ENCODE assay signal across 18 cellular contexts in the genomic region with DNA sequence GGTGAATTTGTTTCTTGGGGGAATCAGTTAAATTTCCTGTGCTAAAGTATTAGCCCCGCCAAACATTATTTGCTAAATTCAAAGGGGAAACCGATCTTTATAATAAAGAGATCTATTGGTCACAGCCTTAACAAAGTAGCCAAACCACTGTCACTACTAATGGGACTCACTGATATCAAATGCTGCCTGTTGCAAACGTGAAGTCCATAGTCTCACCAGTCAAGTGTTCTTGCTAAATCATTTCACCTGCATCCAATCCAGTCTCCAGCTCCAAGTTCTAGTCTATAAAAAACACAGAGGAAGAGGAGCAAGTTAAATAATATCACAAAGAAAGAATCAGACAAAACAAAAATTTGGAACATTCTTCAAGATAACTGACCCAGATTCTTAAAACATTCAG. TPM values are rescaled to one million over a fixed set of nuclear protein-coding genes. Genes with fewer than 3 reads are reported as not detected.
DNase-seq lines count a peak whose midpoint lies in the region; ATAC-seq and TF ChIP-seq lines count a peak whose summit lies in the region.
"Had no signal": no experiment of that assay in that cellular context is flagged by ENCODE, and none has a peak within 500 bp of the region (broad histone marks: within the 10 kb centered on the region; RNA-seq: fewer than 3 reads in every experiment).

No MANE protein-coding gene starts in this region.

- POLR2A ChIA-PET in OCI-LY7 (lab: Charles Lee): interaction anchor here (2.4 kb wide), 1 partner anchor 16 kb away, joined by 9 read pairs; no protein-coding TSS in a partner anchor

- no peaks in the 10 kb centered on the region for H3K36me3 ChIP-seq in gastrocnemius medialis
- no peaks in the 10 kb centered on the region for H3K36me3 ChIP-seq in OCI-LY7 (ENCODE audit: insufficient read depth, low read length)
- H3K36me3 ChIP-seq: BLaER1 treated with 17β-estradiol and CSF1 and Interleukin-3, amounts not matched to agents 10 nM and 100 nM had no signal

- H3K4me1 ChIP-seq in gastrocnemius medialis (peaks cover 48% of the 10 kb centered on the region in 2 donors), OCI-LY7 (ENCODE audit: insufficient read depth, low read length, poor library complexity, severe bottlenecking) (no peaks in the 10 kb centered on the region)
- H3K4me1 ChIP-seq: Caco-2 had no signal

- in situ Hi-C loops in gastrocnemius medialis (cut with MboI; ENCODE audit: low sequenced_read_pairs in 4 of 4): no loop called here

- peak overlapping the region in 1 of 3 experiments; percentile 15 for H3K4me3 Mint-ChIP-seq in nephron
- H3K4me3 Mint-ChIP-seq: B cell; CD4-positive, alpha-beta T cell; CD8-positive, alpha-beta T cell had no signal

- no peak overlapping the region for H2AFZ ChIP-seq in OCI-LY7 (ENCODE audit: low read length)

- H3K4me3 ChIP-seq in gastrocnemius medialis (peak overlapping the region in 1 of 4 donors; percentile 8), OCI-LY7 (ENCODE audit: low read depth, low read length, poor library complexity, severe bottlenecking) (no peak overlapping the region)
- H3K4me3 ChIP-seq: A549; BLaER1 treated with 17β-estradiol and CSF1 and Interleukin-3, amounts not matched to agents 10 nM and 100 nM had no signal

- H3K27me3 ChIP-seq in gastrocnemius medialis: no peaks in the 10 kb centered on the region
- H3K27me3 ChIP-seq: BLaER1 treated with 17β-estradiol and CSF1 and Interleukin-3, amounts not matched to agents 10 nM and 100 nM had no signal

- no peak overlapping the region for H3K4me2 ChIP-seq in OCI-LY7 (ENCODE audit: low read length)
- H3K4me2 ChIP-seq: A549; BLaER1 treated with 17β-estradiol and CSF1 and Interleukin-3, amounts not matched to agents 10 nM and 100 nM had no signal

- H3K27ac ChIP-seq in gastrocnemius medialis (peak overlapping the region; percentile 79 to 89 (median 85)), OCI-LY7 (ENCODE audit: low read depth, low read length, poor library complexity, severe bottlenecking) (no peak overlapping the region)
- H3K27ac ChIP-seq: 22Rv1; A549; BLaER1 treated with 17β-estradiol and CSF1 and Interleukin-3, amounts not matched to agents 10 nM and 100 nM; C4-2B had no signal

- ATAC-seq in left ventricle myocardium superior (peak; percentile 22), left cardiac atrium (no peak), gastrocnemius medialis (peak; percentile 75 to 89)
- ATAC-seq: A549; CD8-positive, alpha-beta T cell had no signal

- no peaks in the 10 kb centered on the region for H3K9me3 Mint-ChIP-seq in nephron
- H3K9me3 Mint-ChIP-seq: CD4-positive, alpha-beta T cell; CD8-positive, alpha-beta T cell had no signal

- CTCF ChIA-PET in OCI-LY7 (lab: Charles Lee; ENCODE audit: unreplicated experiment): no interaction called here

- H3K27ac Mint-ChIP-seq in nephron: peak overlapping the region in 2 of 3 experiments; percentile 66 to 77
- H3K27ac Mint-ChIP-seq: B cell; CD4-positive, alpha-beta T cell; CD8-positive, alpha-beta T cell had no signal

- H3K9me2 ChIP-seq in OCI-LY7 (ENCODE audit: insufficient read depth, low read length): no peaks in the 10 kb centered on the region

- no peak for DNase-seq in left ventricle myocardium superior
- DNase-seq in left cardiac atrium: no peak
- DNase-seq in gastrocnemius medialis: peak; percentile 30 to 39
- DNase-seq in effector CD8-positive, alpha-beta T cell (lab: John Stamatoyannopoulos, UW): no peak
- DNase-seq in OCI-LY7 (ENCODE audit: low spot score): no peak
- DNase-seq: AML-193; Caco-2; Calu3; CD4-positive, alpha-beta T cell; CD8-positive, alpha-beta T cell; DMS79 treated with DMSO at 0.1 percent for 48 hours; GF-D8 had no signal

- no peak for TF ChIP-seq CTCF in nephron (IDR thresholded peaks at IDR 0.05; ENCODE audit: unreplicated experiment in 3 of 3)
- no peak for TF ChIP-seq CTCF in gastrocnemius medialis (IDR thresholded peaks at IDR 0.05 in 4 of 5, conservative IDR thresholded peaks at IDR 0.05 in 1 of 5)
- no peak for TF ChIP-seq CTCF in OCI-LY7 (conservative IDR thresholded peaks at IDR 0.05; ENCODE audit: low read length)

- H3K36me3 Mint-ChIP-seq in nephron (ENCODE audit: low read depth): no peaks in the 10 kb centered on the region
- H3K36me3 Mint-ChIP-seq: CD8-positive, alpha-beta T cell had no signal

- TF ChIP-seq POLR2A in gastrocnemius medialis (IDR thresholded peaks at IDR 0.05): peak in 1 of 2 donors; percentile 48

- BruUV-seq in OCI-LY7 (replicated peaks; lab: Mats Ljungman, UMichigan): no TSS peak

- intact Hi-C loops in left ventricle myocardium superior (cut with micrococcal nuclease) (no loop called here), left cardiac atrium (cut with DNase I) (no loop called here), gastrocnemius medialis (cut with DNase I; ENCODE audit: low total_unique reads) (no loop called here), OCI-LY7 (cut with micrococcal nuclease; ENCODE audit: unreplicated experiment) (no loop called here)

- H3K9me3 ChIP-seq in gastrocnemius medialis: no peaks in the 10 kb centered on the region
- no peaks in the 10 kb centered on the region for H3K9me3 ChIP-seq in OCI-LY7 (ENCODE audit: low read length)
- H3K9me3 ChIP-seq: A549; BLaER1 treated with 17β-estradiol and CSF1 and Interleukin-3, amounts not matched to agents 10 nM and 100 nM; Caco-2 had no signal

- H3K79me2 ChIP-seq in OCI-LY7 (ENCODE audit: insufficient read depth, low read depth, low read length): no peaks in the 10 kb centered on the region

- H3K4me1 Mint-ChIP-seq in nephron: peaks cover 34% of the 10 kb centered on the region
- H3K4me1 Mint-ChIP-seq: B cell had no signal

- H4K20me1 ChIP-seq in OCI-LY7 (ENCODE audit: insufficient read depth, low read length): no peaks in the 10 kb centered on the region
- H4K20me1 ChIP-seq: BLaER1 treated with 17β-estradiol and CSF1 and Interleukin-3, amounts not matched to agents 10 nM and 100 nM had no signal

- H3K27me3 Mint-ChIP-seq in nephron (ENCODE audit: low read depth): no peaks in the 10 kb centered on the region
- H3K27me3 Mint-ChIP-seq: CD4-positive, alpha-beta T cell had no signal

RNA-seq across cellular contexts. Expression of gene SH3BGR, which starts 30.1 kb away (rescaled TPM):
- total RNA-seq in left ventricle myocardium superior: 127 TPM
- total RNA-seq in left cardiac atrium: 10 to 100 TPM; 62.3 to 66.6 TPM
- 100 to 1,000 TPM in 3 of 4 donors, 10 to 100 TPM in 1; 92.9 to 182 (median 149) TPM for total RNA-seq in gastrocnemius medialis
- total RNA-seq in OCI-LY7 (2014; rRNA removed; shearing (Covaris generic)): 0.80 TPM in 1 of 2 replicates, not detected in the other
- 5.4 and 6.4 TPM in 2 replicates for total RNA-seq in OCI-LY7 (2022)

RNA-seq across cellular contexts. Expression of gene LCA5L, which starts 36.3 kb away (rescaled TPM):
- total RNA-seq in left ventricle myocardium superior (0.40 TPM), left cardiac atrium (under 1 TPM; 0.82 to 0.84 TPM), gastrocnemius medialis (1 to 10 TPM; 2.3 to 7.9 (median 4.9) TPM), OCI-LY7 (2022) (1.8 and 2.3 TPM in 2 replicates)
- 0.35 TPM in 1 of 2 replicates, not detected in the other for total RNA-seq in OCI-LY7 (2014; rRNA removed; shearing (Covaris generic))
- total RNA-seq: CD8-positive, alpha-beta T cell had no signal

Comparison
In these comparisons a context has a peak if more than half of its experiments do, and no peak if none do; other contexts are left out.
1. ATAC-seq: peak in left ventricle myocardium superior (single experiment) and gastrocnemius medialis (2 of 2); none in left cardiac atrium (0 of 2).
2. DNase-seq: peak in gastrocnemius medialis (2 of 2); none in left ventricle myocardium superior (single experiment), left cardiac atrium (single experiment), effector CD8-positive, alpha-beta T cell (single experiment) and OCI-LY7 (single experiment).
3. RNA of gene SH3BGR, which starts 30.1 kb away (total RNA-seq): 92.9 to 182 TPM in gastrocnemius medialis, 127 TPM in left ventricle myocardium superior (single experiment) and 62.3 to 66.6 TPM in left cardiac atrium; 0.80 to 6.4 TPM in OCI-LY7; every median in the first group is over 4 times any median in the second.